Comparison of ENCODE assay signal across 21 cellular contexts in genomic region chr20:63594043-63594561, GRCh38. TPM values are rescaled to one million over a fixed set of nuclear protein-coding genes. Genes with fewer than 3 reads are reported as not detected.
DNase-seq lines count a peak whose midpoint lies in the region; ATAC-seq, FAIRE-seq and TF ChIP-seq lines count a peak whose summit lies in the region.
"Had no signal": no experiment of that assay in that cellular context is flagged by ENCODE, and none has a peak within 500 bp of the region (broad histone marks: within the 10 kb centered on the region; RNA-seq: fewer than 3 reads in every experiment).

No MANE protein-coding gene starts in this region.

- TF ChIP-seq POLR2A in erythroblast (IDR thresholded peaks at IDR 0.05; ENCODE audit: low read length): no peak

- FAIRE-seq in kidney (lab: Jason Lieb, UNC): no peak

- DNase-seq in AG20443 (ENCODE audit: low spot score): peak; percentile 86
- peak; percentile 68 for DNase-seq in HS-5 (ENCODE audit: low read depth)
- DNase-seq in brain pericyte (ENCODE audit: low read depth, low spot score): peak; percentile 46
- DNase-seq in kidney: peak; percentile 26
- DNase-seq in erythroblast (lab: John Stamatoyannopoulos, UW): no peak
- DNase-seq in SIG-M5 treated with dmso at 0.1 percent for 504 hours (lab: John Stamatoyannopoulos, UW; ENCODE audit: unreplicated experiment): no peak
- no peak for DNase-seq in HEK293T (ENCODE audit: extremely low spot score)
- DNase-seq: activated CD4-positive, CD25-positive, alpha-beta regulatory T cell; anterior cingulate cortex; DMS153; KBM-7; natural killer cell; NCI-H1105 treated with DMSO at 0.1 percent for 48 hours; SHP77; stimulated activated CD4-positive, alpha-beta T cell treated with anti-CD3 and anti-CD28 coated beads, Interleukin-15, amount 100 ng/mL, for 24 hours; stomach had no signal

- POLR2A ChIA-PET in HEK293T (lab: Yijun Ruan, JAX): no interaction called here

- intact Hi-C loops in kidney (cut with DNase I): no loop called here

- no peaks in the 10 kb centered on the region for H3K4me1 ChIP-seq in kidney (ENCODE audit: control insufficient read depth in 1 of 2, insufficient read depth in 1 of 2, low read depth in 1 of 2, low read length in 2 of 2)
- H3K4me1 ChIP-seq: stomach had no signal

- no peaks in the 10 kb centered on the region for H3K9me3 ChIP-seq in kidney (ENCODE audit: control insufficient read depth in 1 of 2, low read length in 2 of 2)
- H3K9me3 ChIP-seq: BLaER1, stomach had no signal

- no peak overlapping the region for H3K27ac ChIP-seq in kidney (ENCODE audit: low read depth in 2 of 2, low read length in 2 of 2)
- H3K27ac ChIP-seq: BLaER1, stomach had no signal

- H3K9ac ChIP-seq in kidney (ENCODE audit: low read length in 2 of 2): no peak overlapping the region
- H3K9ac ChIP-seq: BLaER1 had no signal

- no peak overlapping the region for H3K4me3 ChIP-seq in kidney (ENCODE audit: low read length in 2 of 2)
- H3K4me3 ChIP-seq: BLaER1, lung, stomach had no signal

- no peak for TF ChIP-seq CTCF in kidney (IDR thresholded peaks at IDR 0.05; ENCODE audit: borderline replicate concordance, extremely low read depth, insufficient read depth)

- CTCF ChIA-PET in HEK293T (lab: Yijun Ruan, JAX): no interaction called here

- H3K36me3 ChIP-seq in kidney (ENCODE audit: control insufficient read depth in 1 of 2, insufficient read depth in 2 of 2, low read length in 2 of 2): peaks cover 11 to 31% of the 10 kb centered on the region in 2 donors

- ATAC-seq in HG03139 (IDR thresholded peaks at IDR 0.05; ENCODE audit: unreplicated experiment): no peak
- ATAC-seq: natural killer cell had no signal

TF ChIP-seq in HEK293T, 16 proteins besides CTCF, POLR2A, EP300 and RAD21:
- TF ChIP-seq FOXK2 (IDR thresholded peaks at IDR 0.05): no peak
- no peak for TF ChIP-seq L3MBTL2 (conservative IDR thresholded peaks at IDR 0.05)
- no peak for TF ChIP-seq ARNT (IDR thresholded peaks at IDR 0.05)
- TF ChIP-seq HDGF (IDR thresholded peaks at IDR 0.05; ENCODE audit: borderline replicate concordance): no peak
- TF ChIP-seq NFRKB (IDR thresholded peaks at IDR 0.05): no peak
- TF ChIP-seq ELF4 (IDR thresholded peaks at IDR 0.05): no peak
- TF ChIP-seq CTBP1 (IDR thresholded peaks at IDR 0.05; ENCODE audit: borderline replicate concordance): no peak
- no peak for TF ChIP-seq LEF1 (IDR thresholded peaks at IDR 0.05; ENCODE audit: borderline replicate concordance)
- TF ChIP-seq SP1 (IDR thresholded peaks at IDR 0.05): no peak
- no peak for TF ChIP-seq FOXA1 (IDR thresholded peaks at IDR 0.05)
- no peak for TF ChIP-seq FOXM1 (IDR thresholded peaks at IDR 0.05; ENCODE audit: borderline replicate concordance)
- no peak for TF ChIP-seq SUZ12 (IDR thresholded peaks at IDR 0.05)
- TF ChIP-seq ZNF384 (IDR thresholded peaks at IDR 0.05): no peak
- TF ChIP-seq PKNOX1 (IDR thresholded peaks at IDR 0.05): no peak
- no peak for TF ChIP-seq TARDBP (IDR thresholded peaks at IDR 0.05)
- TF ChIP-seq BHLHE40 (IDR thresholded peaks at IDR 0.05; ENCODE audit: borderline replicate concordance): no peak

RNA-seq across cellular contexts. Expression of gene HELZ2, which starts 20.1 kb away (rescaled TPM):
- total RNA-seq in kidney: 40.7 TPM
- 3.2 TPM for polyA plus RNA-seq in kidney (ENCODE audit: insufficient read depth, low read depth, low replicate concordance)

RNA-seq across cellular contexts. Expression of gene GMEB2, which starts 32.8 kb away (rescaled TPM):
- total RNA-seq in kidney: 13.4 TPM
- 6.1 TPM for polyA plus RNA-seq in kidney (ENCODE audit: insufficient read depth, low read depth, low replicate concordance)

RNA-seq across cellular contexts. Expression of gene FNDC11, which starts 40.1 kb away (rescaled TPM):
- total RNA-seq in kidney: 1.6 TPM
- 0.47 TPM for polyA plus RNA-seq in kidney (ENCODE audit: insufficient read depth, low read depth, low replicate concordance)

RNA-seq across cellular contexts. Expression of gene SRMS, which starts 46.6 kb away (rescaled TPM):
- total RNA-seq in kidney: 0.38 TPM
- polyA plus RNA-seq in kidney (ENCODE audit: insufficient read depth, low read depth, low replicate concordance): not detected
- total RNA-seq: activated T-helper 2 cell treated with anti-CD3 and anti-CD28 coated beads, Interferon-gamma antibody, Interleukin-2, Interleukin-4, amounts not matched to agents 10 μg/mL and 5 μg/mL and 100 μg/mL, durations not matched to agents 14 hours and 24 hours and 36 hours; glomerular endothelial cell; lung had no signal

RNA-seq across cellular contexts. Expression of gene PTK6, which starts 56.9 kb away (rescaled TPM):
- 1.1 TPM for total RNA-seq in kidney
- polyA plus RNA-seq in kidney (ENCODE audit: insufficient read depth, low read depth, low replicate concordance): 0.26 TPM
- total RNA-seq: glomerular endothelial cell had no signal

Comparison
In these comparisons a context has a peak if more than half of its experiments do, and no peak if none do; other contexts are left out.
1. DNase-seq: peak in AG20443 (single experiment), HS-5 (single experiment), brain pericyte (single experiment) and kidney (single experiment); none in erythroblast (0 of 2), SIG-M5 treated with dmso at 0.1 percent for 504 hours (single experiment) and HEK293T (single experiment).